23 cellular contexts compared by ENCODE assay signal in genomic region chr5:17090839-17091238, GRCh38.
"Had no signal": no experiment of that assay in that cellular context is flagged by ENCODE, and none has a peak within 500 bp of the region (broad histone marks: within the 10 kb centered on the region; RNA-seq: fewer than 3 reads in every experiment).

No MANE protein-coding gene starts in this region.

- DNase-seq: activated CD4-positive, alpha-beta memory T cell treated with anti-CD3 and anti-CD28 coated beads, Interleukin-2, amount 10 ng/mL, durations not matched to agents 7 days and 5 days; activated CD4-positive, alpha-beta T cell treated with anti-CD3 and anti-CD28 coated beads, Interleukin-2, amount 10 ng/mL, durations not matched to agents 24 days and 14 days; activated effector memory CD4-positive, alpha-beta T cell treated with Interleukin-2 at 50 U/mL for 16 hours; activated naive CD4-positive, alpha-beta T cell treated with anti-CD3 and anti-CD28 coated beads for 36 hours; activated naive CD8-positive, alpha-beta T cell treated with anti-CD3 and anti-CD28 coated beads, Interleukin-2, amount 10 ng/mL, durations not matched to agents 7 days and 5 days; activated T-cell treated with anti-CD3 and anti-CD28 coated beads, Interleukin-2, amount 50 U/mL, for 72 hours; amniotic stem cell; dorsolateral prefrontal cortex; glutamatergic neuron; hippocampal formation; kidney glomerular epithelial cell; left ventricle myocardium inferior; natural killer cell; spleen; stimulated activated CD4-positive, alpha-beta T cell treated with anti-CD3 and anti-CD28 coated beads, Interleukin-4, amount 100 ng/mL, for 24 hours; substantia nigra; thyroid gland; upper lobe of right lung had no signal

- ATAC-seq: activated T-cell treated with anti-CD3 and anti-CD28 coated beads, Interleukin-2, amount 50 U/mL, for 72 hours; natural killer cell; upper lobe of right lung had no signal

- H3K9me3 ChIP-seq: breast epithelium, esophagus muscularis mucosa, left ventricle myocardium inferior, prostate gland, spleen, thyroid gland, upper lobe of right lung had no signal

- H3K4me3 ChIP-seq: breast epithelium, dorsolateral prefrontal cortex, esophagus muscularis mucosa, left ventricle myocardium inferior, prostate gland, spleen, thyroid gland, upper lobe of right lung had no signal

- H3K27me3 ChIP-seq: breast epithelium, dorsolateral prefrontal cortex, esophagus muscularis mucosa, spleen, thyroid gland, upper lobe of right lung had no signal

- FAIRE-seq: colon, frontal cortex had no signal

- H3K4me1 ChIP-seq: breast epithelium, esophagus muscularis mucosa, left ventricle myocardium inferior, prostate gland, upper lobe of right lung had no signal

- H3K36me3 ChIP-seq: breast epithelium, esophagus muscularis mucosa, left ventricle myocardium inferior, prostate gland, spleen, thyroid gland, upper lobe of right lung had no signal

- H3K27ac ChIP-seq: breast epithelium, dorsolateral prefrontal cortex, esophagus muscularis mucosa, left ventricle myocardium inferior, prostate gland, spleen, thyroid gland, upper lobe of right lung had no signal
